Comparison of ENCODE assay signal across 1 cellular context in genomic region chr3:152556731-152557254, GRCh38.
TF ChIP-seq lines count a peak whose summit lies in the region.

No MANE protein-coding gene starts in this region.

TF ChIP-seq in GM23338, 12 proteins besides CTCF, POLR2A, EP300 and RAD21 (continued from another document):
- TF ChIP-seq REST (IDR thresholded peaks at IDR 0.05; ENCODE audit: unreplicated experiment) = no peak
- no peak for TF ChIP-seq JUNB (IDR thresholded peaks at IDR 0.05; ENCODE audit: unreplicated experiment)
- TF ChIP-seq ZNF462 (CRISPR knock-in tag; IDR thresholded peaks at IDR 0.05) = no peak
